In the genomic region with DNA sequence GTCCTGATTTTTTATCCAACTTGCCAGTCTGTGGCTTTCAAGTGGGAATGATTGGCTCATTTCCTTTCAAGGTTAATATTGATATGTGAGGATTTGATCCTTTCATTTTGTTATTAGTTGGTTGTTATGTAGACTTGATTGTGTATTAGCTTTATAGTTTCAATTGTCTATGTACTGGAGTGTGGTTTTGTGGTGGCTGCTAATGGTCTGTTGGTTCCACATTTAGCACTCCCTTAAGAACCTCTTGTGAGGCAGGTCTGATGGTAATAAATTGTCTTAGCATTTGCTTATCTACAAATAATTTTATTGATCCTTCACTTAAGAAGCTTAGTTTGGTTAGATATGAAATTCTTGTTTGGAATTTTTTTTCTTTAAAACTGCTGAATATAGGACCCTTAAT, we compare ENCODE assay signal across 25 cellular contexts.
"Had no signal": no experiment of that assay in that cellular context is flagged by ENCODE, and none has a peak within 500 bp of the region (broad histone marks: within the 10 kb centered on the region; RNA-seq: fewer than 3 reads in every experiment).

No MANE protein-coding gene starts in this region.

- H3K4me3 Mint-ChIP-seq: mesothelial cell of epicardium, naive B cell had no signal

- H3K4me1 ChIP-seq: esophagus muscularis mucosa, foreskin keratinocyte, gastroesophageal sphincter, heart right ventricle, left lung, lower lobe of right lung had no signal

- H3K36me3 ChIP-seq: esophagus muscularis mucosa, gastroesophageal sphincter, heart right ventricle, left lung, lower lobe of right lung had no signal

- DNase-seq: dermis blood vessel endothelial cell; dorsolateral prefrontal cortex; effector CD4-positive, alpha-beta T cell; effector memory CD4-positive, alpha-beta T cell; foreskin keratinocyte; glutamatergic neuron; head of caudate nucleus; heart right ventricle; hippocampal formation; left cardiac atrium; left lung; left ventricle myocardium superior; lower lobe of right lung; mesenchymal stem cell; mucosa of descending colon; naive B cell had no signal

- H3K27me3 ChIP-seq: esophagus muscularis mucosa, foreskin keratinocyte, gastroesophageal sphincter, heart right ventricle, left lung had no signal

- H3K27me3 Mint-ChIP-seq: naive B cell had no signal

- H3K9me3 ChIP-seq: esophagus muscularis mucosa, gastroesophageal sphincter, heart right ventricle, left lung, lower lobe of right lung, mucosa of descending colon had no signal

- H3K27ac Mint-ChIP-seq: mesothelial cell of epicardium, naive B cell had no signal

- H3K36me3 Mint-ChIP-seq: mesothelial cell of epicardium, naive B cell had no signal

- H3K9me3 Mint-ChIP-seq: mesothelial cell of epicardium had no signal

- H3K4me1 Mint-ChIP-seq: mesothelial cell of epicardium, naive B cell had no signal

- FAIRE-seq: colon, endothelial cell of umbilical vein, frontal cortex, islet of Langerhans, keratinocyte had no signal

- H3K4me3 ChIP-seq: coronary artery, dorsolateral prefrontal cortex, esophagus muscularis mucosa, gastroesophageal sphincter, heart right ventricle, left lung, lower lobe of right lung, mucosa of descending colon had no signal

- H3K27ac ChIP-seq: coronary artery, dorsolateral prefrontal cortex, esophagus muscularis mucosa, foreskin keratinocyte, gastroesophageal sphincter, heart right ventricle, left lung, lower lobe of right lung had no signal
